In genomic region chr21:19692231-19692630, GRCh38 we compare ENCODE assay signal across 16 cellular contexts.
A peak's percentile ranks its signal among the peaks of the same experiment; 100 is the strongest.
DNase-seq lines count a peak whose midpoint lies in the region; TF ChIP-seq lines count a peak whose summit lies in the region.
"Had no signal": no experiment of that assay in that cellular context is flagged by ENCODE, and none has a peak within 500 bp of the region (broad histone marks: within the 10 kb centered on the region; RNA-seq: fewer than 3 reads in every experiment).

No MANE protein-coding gene starts in this region.

- no peak overlapping the region for H2BK12ac ChIP-seq in neuronal stem cell (ENCODE audit: low read length)

- no peaks in the 10 kb centered on the region for H3K9me3 ChIP-seq in endodermal cell (ENCODE audit: control insufficient read depth, low read length)
- H3K9me3 ChIP-seq in neuronal stem cell (replicated peaks in 1 of 2; ENCODE audit: control insufficient read depth in 2 of 2, insufficient read depth in 1 of 2, low read depth in 1 of 2, low read length in 2 of 2) = no peaks in the 10 kb centered on the region
- no peaks in the 10 kb centered on the region for H3K9me3 ChIP-seq in transverse colon
- H3K9me3 ChIP-seq: BLaER1 had no signal

- H2BK5ac ChIP-seq in neuronal stem cell (ENCODE audit: low read length) = no peak overlapping the region

- H3K4me1 ChIP-seq in endodermal cell (ENCODE audit: control insufficient read depth, insufficient read depth, low read length) = peaks cover 8% of the 10 kb centered on the region
- no peaks in the 10 kb centered on the region for H3K4me1 ChIP-seq in neuronal stem cell (ENCODE audit: control insufficient read depth in 2 of 2, insufficient read depth in 1 of 2, low read depth in 1 of 2, low read length in 2 of 2)
- H3K4me1 ChIP-seq in transverse colon = no peaks in the 10 kb centered on the region
- H3K4me1 ChIP-seq: BLaER1 had no signal

- no peak for TF ChIP-seq EP300 in transverse colon (IDR thresholded peaks at IDR 0.05; ENCODE audit: low read depth)

- no peak overlapping the region for H4K8ac ChIP-seq in neuronal stem cell (ENCODE audit: low read depth, low read length)

- no peak overlapping the region for H3K4me2 ChIP-seq in neuronal stem cell (ENCODE audit: insufficient read depth, low read length, poor library complexity, severe bottlenecking)
- H3K4me2 ChIP-seq: BLaER1 had no signal

- no peak overlapping the region for H2BK120ac ChIP-seq in neuronal stem cell (ENCODE audit: low read depth, low read length)

- H3K36me3 ChIP-seq in endodermal cell (ENCODE audit: control insufficient read depth, insufficient read depth, low read length) (no peaks in the 10 kb centered on the region), neuronal stem cell (replicated peaks in 1 of 2; ENCODE audit: control insufficient read depth in 2 of 2, insufficient read depth in 2 of 2, low read length in 2 of 2) (no peaks in the 10 kb centered on the region), transverse colon (no peaks in the 10 kb centered on the region)
- H3K36me3 ChIP-seq: BLaER1 had no signal

- H3K9ac ChIP-seq in endodermal cell (ENCODE audit: extremely low read depth, low read length, poor library complexity, severe bottlenecking) (no peak overlapping the region), neuronal stem cell (ENCODE audit: low read depth, low read length, poor library complexity) (no peak overlapping the region)
- H3K9ac ChIP-seq: BLaER1, GM23248 had no signal

- H3K27me3 Mint-ChIP-seq in endodermal cell (ENCODE audit: insufficient read depth) = no peaks in the 10 kb centered on the region
- H3K27me3 Mint-ChIP-seq: B cell; CD4-positive, CD25-positive, alpha-beta regulatory T cell had no signal

- peaks cover 9% of the 10 kb centered on the region for H3K4me1 Mint-ChIP-seq in endodermal cell
- H3K4me1 Mint-ChIP-seq: B cell; CD4-positive, CD25-positive, alpha-beta regulatory T cell had no signal

- H3K4me3 ChIP-seq in endodermal cell (ENCODE audit: low read length) (peak overlapping the region; percentile 26), neuronal stem cell (ENCODE audit: low read length in 2 of 2) (no peak overlapping the region), transverse colon (no peak overlapping the region)
- H3K4me3 ChIP-seq: BLaER1, GM23248 had no signal

- in situ Hi-C loops in transverse colon (cut with MboI; ENCODE audit: low pct_ligation_motif_present in 1 of 4, low pct_unique_long_range_greater_than_20kb in 1 of 4, low sequenced_read_pairs in 3 of 4) = no loop called here

- H3K4ac ChIP-seq in neuronal stem cell (ENCODE audit: low read length) = no peak overlapping the region

- H2AFZ ChIP-seq in neuronal stem cell (ENCODE audit: low read length) = no peak overlapping the region
- H2AFZ ChIP-seq: GM23248 had no signal

- no peak overlapping the region for H2BK15ac ChIP-seq in neuronal stem cell (ENCODE audit: low read length)

- no peak overlapping the region for H2AK5ac ChIP-seq in neuronal stem cell (ENCODE audit: low read depth, low read length)

- H3K18ac ChIP-seq in neuronal stem cell (ENCODE audit: low read length) = no peak overlapping the region

- TF ChIP-seq CTCF in endodermal cell (conservative IDR thresholded peaks at IDR 0.05) (no peak), transverse colon (IDR thresholded peaks at IDR 0.05) (no peak)

- H3K14ac ChIP-seq in neuronal stem cell (ENCODE audit: low read length) = no peak overlapping the region

- peak; percentile 55 for DNase-seq in NCI-H82 (lab: John Stamatoyannopoulos, UW)
- no peak for DNase-seq in NCI-H82 treated with DMSO at 0.1 percent for 48 hours (lab: John Stamatoyannopoulos, UW; ENCODE audit: unreplicated experiment)
- no peak for DNase-seq in endodermal cell
- peak; percentile 9 for DNase-seq in neuronal stem cell (ENCODE audit: low spot score)
- DNase-seq in transverse colon = no peak
- DNase-seq in NCI-H748 (lab: John Stamatoyannopoulos, UW; ENCODE audit: unreplicated experiment) = no peak
- DNase-seq: CD4-positive, CD25-positive, alpha-beta regulatory T cell; CD8-positive, alpha-beta T cell; DMS153; DND-41; GM23248; H7 had no signal

- H3K4me3 Mint-ChIP-seq in endodermal cell = no peak overlapping the region
- H3K4me3 Mint-ChIP-seq: B cell; CD4-positive, CD25-positive, alpha-beta regulatory T cell; CD8-positive, alpha-beta T cell had no signal

- H4K91ac ChIP-seq in neuronal stem cell (ENCODE audit: low read depth, low read length, poor library complexity) = no peak overlapping the region

- no peaks in the 10 kb centered on the region for H3K79me1 ChIP-seq in neuronal stem cell (ENCODE audit: low read depth, low read length)

- H3K27ac ChIP-seq in endodermal cell (ENCODE audit: low read depth, low read length) (no peak overlapping the region), neuronal stem cell (replicated peaks; ENCODE audit: low read length) (no peak overlapping the region), transverse colon (no peak overlapping the region)
- H3K27ac ChIP-seq: 22Rv1, BLaER1, C4-2B, GM23248 had no signal

- no peak overlapping the region for H3K27ac Mint-ChIP-seq in endodermal cell
- H3K27ac Mint-ChIP-seq: B cell; CD4-positive, CD25-positive, alpha-beta regulatory T cell; CD8-positive, alpha-beta T cell had no signal

- intact Hi-C loops in transverse colon (cut with DNase I; ENCODE audit: low total_unique reads) = no loop called here

- no peaks in the 10 kb centered on the region for H3K27me3 ChIP-seq in endodermal cell (ENCODE audit: control insufficient read depth, insufficient read depth, low read length, poor library complexity, severe bottlenecking)
- no peaks in the 10 kb centered on the region for H3K27me3 ChIP-seq in neuronal stem cell (ENCODE audit: control insufficient read depth in 3 of 3, insufficient read depth in 3 of 3, low read depth in 1 of 3, low read length in 3 of 3)
- no peaks in the 10 kb centered on the region for H3K27me3 ChIP-seq in transverse colon
- H3K27me3 ChIP-seq: BLaER1 had no signal

- no peak for TF ChIP-seq POLR2A in transverse colon (IDR thresholded peaks at IDR 0.05)

- no peak overlapping the region for H3K23ac ChIP-seq in neuronal stem cell (ENCODE audit: low read depth, low read length, poor library complexity)

- H3K9me3 Mint-ChIP-seq in endodermal cell = no peaks in the 10 kb centered on the region

- H3K36me3 Mint-ChIP-seq in endodermal cell (ENCODE audit: low read depth) = no peaks in the 10 kb centered on the region
- H3K36me3 Mint-ChIP-seq: CD4-positive, CD25-positive, alpha-beta regulatory T cell; CD8-positive, alpha-beta T cell had no signal

Comparison
In these comparisons a context has a peak if more than half of its experiments do, and no peak if none do; other contexts are left out.
1. DNase-seq: peak in NCI-H82 (single experiment) and neuronal stem cell (single experiment); none in NCI-H82 treated with DMSO at 0.1 percent for 48 hours (single experiment), endodermal cell (single experiment), transverse colon (single experiment) and NCI-H748 (single experiment).